In the genomic region with DNA sequence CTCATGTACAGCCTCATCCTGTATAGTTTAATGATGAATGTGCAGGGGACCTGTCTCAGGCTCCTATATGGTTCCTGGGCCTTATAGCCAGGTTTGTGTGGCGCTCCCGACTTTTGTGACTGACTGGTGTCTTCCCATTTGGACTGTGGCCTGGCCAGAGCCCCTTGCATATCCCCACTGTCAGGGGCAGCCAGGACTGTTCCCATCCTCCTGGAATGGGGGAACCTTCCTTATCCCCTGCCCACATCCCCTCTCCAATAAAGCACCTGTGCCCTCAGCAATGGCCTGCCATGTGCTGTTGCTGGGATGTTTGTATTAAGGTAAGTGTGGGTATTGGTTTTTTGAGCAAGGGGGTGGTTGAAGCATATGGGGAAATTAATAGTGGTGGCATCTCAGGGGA, we compare ENCODE assay signal across 19 cellular contexts. TPM values are rescaled to one million over a fixed set of nuclear protein-coding genes. Genes with fewer than 3 reads are reported as not detected.
DNase-seq lines count a peak whose midpoint lies in the region; ATAC-seq and TF ChIP-seq lines count a peak whose summit lies in the region.
"Had no signal": no experiment of that assay in that cellular context is flagged by ENCODE, and none has a peak within 500 bp of the region (broad histone marks: within the 10 kb centered on the region; RNA-seq: fewer than 3 reads in every experiment).

No MANE protein-coding gene starts in this region.

- H3K4me1 ChIP-seq in A673 (ENCODE audit: insufficient read depth, low read length, poor library complexity, severe bottlenecking) = peaks cover 9% of the 10 kb centered on the region
- peaks cover 16% of the 10 kb centered on the region for H3K4me1 ChIP-seq in CD4-positive, alpha-beta memory T cell (ENCODE audit: insufficient read depth, low read length)

- H3K36me3 Mint-ChIP-seq in CD4-positive, alpha-beta memory T cell = peaks cover 21 to 34% of the 10 kb centered on the region in 2 donors
- H3K36me3 Mint-ChIP-seq in activated T-helper 1 cell treated with anti-CD3 and anti-CD28 coated beads, Interleukin-12 subunit alpha, Interleukin-12 subunit beta, Interleukin-2, Interleukin-4 antibody, amounts not matched to agents 30 ng/mL and 10 ng/mL and 1 ng/mL, durations not matched to agents 14 hours and 24 hours and 36 hours (ENCODE audit: low read depth) = peaks cover 35% of the 10 kb centered on the region
- peaks cover 53% of the 10 kb centered on the region for H3K36me3 Mint-ChIP-seq in nephron (ENCODE audit: low read depth)
- H3K36me3 Mint-ChIP-seq in activated T-helper 2 cell treated with anti-CD3 and anti-CD28 coated beads, Interferon-gamma antibody, Interleukin-2, Interleukin-4, amounts not matched to agents 10 μg/mL and 5 μg/mL and 100 μg/mL, durations not matched to agents 14 hours and 24 hours and 36 hours (ENCODE audit: low read depth) = peaks cover 52% of the 10 kb centered on the region

- DNase-seq in A673 (ENCODE audit: low spot score) = no peak
- DNase-seq in CD4-positive, alpha-beta memory T cell = no peak
- no peak for DNase-seq in activated T-helper 1 cell treated with anti-CD3 and anti-CD28 coated beads, Interleukin-12 subunit alpha, Interleukin-12 subunit beta, Interleukin-2, Interleukin-4 antibody, amounts not matched to agents 30 ng/mL and 10 ng/mL and 1 ng/mL, durations not matched to agents 14 hours and 24 hours and 36 hours (ENCODE audit: low spot score)
- no peak for DNase-seq in NCI-H128 (lab: John Stamatoyannopoulos, UW; ENCODE audit: unreplicated experiment)
- no peak for DNase-seq in activated T-helper 2 cell treated with anti-CD3 and anti-CD28 coated beads, Interferon-gamma antibody, Interleukin-2, Interleukin-4, amounts not matched to agents 10 μg/mL and 5 μg/mL and 100 μg/mL, durations not matched to agents 14 hours and 24 hours and 36 hours (ENCODE audit: low spot score)
- DNase-seq in NCI-H1436 (lab: John Stamatoyannopoulos, UW) = no peak
- DNase-seq: ACHN, AML-193, DND-41, H9, MV-4-11, NCI-H1417 treated with DMSO at 0.1 percent for 48 hours, NCI-H2029, NCI-H2171 treated with DMSO at 0.1 percent for 48 hours, NCI-H446 treated with DMSO at 0.1 percent for 48 hours, NCI-H748 treated with DMSO at 0.1 percent for 48 hours, PC-9 had no signal

- CTCF ChIA-PET in A673 (lab: Charles Lee) = no interaction called here
- CTCF ChIA-PET in CD4-positive, alpha-beta memory T cell (lab: Charles Lee; ENCODE audit: partially characterized antibody) = interaction anchor here (1.7 to 13.4 kb wide), 2 partner anchors 37 to 132 kb away, joined by 5 to 187 read pairs; no protein-coding TSS in a partner anchor

- intact Hi-C loops in A673 (cut with micrococcal nuclease; ENCODE audit: unreplicated experiment) = no loop called here
- intact Hi-C loops in CD4-positive, alpha-beta memory T cell (cut with micrococcal nuclease) = no loop called here
- intact Hi-C loops in activated T-helper 1 cell treated with anti-CD3 and anti-CD28 coated beads, Interleukin-12 subunit alpha, Interleukin-12 subunit beta, Interleukin-2, Interleukin-4 antibody, amounts not matched to agents 30 ng/mL and 10 ng/mL and 1 ng/mL, durations not matched to agents 14 hours and 24 hours and 36 hours (cut with micrococcal nuclease) = no loop called here
- intact Hi-C loops in activated T-helper 2 cell treated with anti-CD3 and anti-CD28 coated beads, Interferon-gamma antibody, Interleukin-2, Interleukin-4, amounts not matched to agents 10 μg/mL and 5 μg/mL and 100 μg/mL, durations not matched to agents 14 hours and 24 hours and 36 hours (cut with micrococcal nuclease) = no loop called here

- H3K4me1 Mint-ChIP-seq in CD4-positive, alpha-beta memory T cell = peaks cover 12 to 34% (median 20%) of the 10 kb centered on the region in 4 donors
- peaks cover 19% of the 10 kb centered on the region for H3K4me1 Mint-ChIP-seq in activated T-helper 1 cell treated with anti-CD3 and anti-CD28 coated beads, Interleukin-12 subunit alpha, Interleukin-12 subunit beta, Interleukin-2, Interleukin-4 antibody, amounts not matched to agents 30 ng/mL and 10 ng/mL and 1 ng/mL, durations not matched to agents 14 hours and 24 hours and 36 hours (ENCODE audit: low read depth)
- H3K4me1 Mint-ChIP-seq in nephron = peaks cover 20% of the 10 kb centered on the region
- H3K4me1 Mint-ChIP-seq in activated T-helper 2 cell treated with anti-CD3 and anti-CD28 coated beads, Interferon-gamma antibody, Interleukin-2, Interleukin-4, amounts not matched to agents 10 μg/mL and 5 μg/mL and 100 μg/mL, durations not matched to agents 14 hours and 24 hours and 36 hours (ENCODE audit: low read depth) = peaks cover 16% of the 10 kb centered on the region

- TSS peak; percentile 44 for BruUV-seq in A673 (replicated peaks; lab: Mats Ljungman, UMichigan)

- no peaks in the 10 kb centered on the region for H3K27me3 ChIP-seq in A673 (replicated peaks; ENCODE audit: insufficient read depth, low read depth, low read length, poor library complexity)
- no peaks in the 10 kb centered on the region for H3K27me3 ChIP-seq in CD4-positive, alpha-beta memory T cell (ENCODE audit: insufficient read depth, low read length)

- H3K4me3 Mint-ChIP-seq in CD4-positive, alpha-beta memory T cell = peak overlapping the region in 6 of 8 donors; percentile 12 to 62 (median 34)
- H3K4me3 Mint-ChIP-seq in activated T-helper 1 cell treated with anti-CD3 and anti-CD28 coated beads, Interleukin-12 subunit alpha, Interleukin-12 subunit beta, Interleukin-2, Interleukin-4 antibody, amounts not matched to agents 30 ng/mL and 10 ng/mL and 1 ng/mL, durations not matched to agents 14 hours and 24 hours and 36 hours = peak overlapping the region; percentile 62
- H3K4me3 Mint-ChIP-seq in nephron = peak overlapping the region; percentile 31 to 81 (median 79)
- H3K4me3 Mint-ChIP-seq in activated T-helper 2 cell treated with anti-CD3 and anti-CD28 coated beads, Interferon-gamma antibody, Interleukin-2, Interleukin-4, amounts not matched to agents 10 μg/mL and 5 μg/mL and 100 μg/mL, durations not matched to agents 14 hours and 24 hours and 36 hours (ENCODE audit: low read depth) = no peak overlapping the region

- POLR2A ChIA-PET in A673 (lab: Charles Lee; ENCODE audit: low non-redundant PET) = no interaction called here
- POLR2A ChIA-PET in CD4-positive, alpha-beta memory T cell (lab: Charles Lee; ENCODE audit: partially characterized antibody) = interaction anchor here (1.1 kb wide), 1 partner anchor 15 kb away, joined by 4 read pairs; no protein-coding TSS in a partner anchor

- peak overlapping the region in 3 of 7 donors; percentile 41 to 50 (median 46) for H3K27ac Mint-ChIP-seq in CD4-positive, alpha-beta memory T cell
- H3K27ac Mint-ChIP-seq in activated T-helper 1 cell treated with anti-CD3 and anti-CD28 coated beads, Interleukin-12 subunit alpha, Interleukin-12 subunit beta, Interleukin-2, Interleukin-4 antibody, amounts not matched to agents 30 ng/mL and 10 ng/mL and 1 ng/mL, durations not matched to agents 14 hours and 24 hours and 36 hours = no peak overlapping the region
- H3K27ac Mint-ChIP-seq in nephron = peak overlapping the region in 2 of 3 experiments; percentile 68 to 70
- no peak overlapping the region for H3K27ac Mint-ChIP-seq in activated T-helper 2 cell treated with anti-CD3 and anti-CD28 coated beads, Interferon-gamma antibody, Interleukin-2, Interleukin-4, amounts not matched to agents 10 μg/mL and 5 μg/mL and 100 μg/mL, durations not matched to agents 14 hours and 24 hours and 36 hours

- TF ChIP-seq CTCF in A673 (conservative IDR thresholded peaks at IDR 0.05; ENCODE audit: low read depth, low read length) (no peak), nephron (IDR thresholded peaks at IDR 0.05; ENCODE audit: unreplicated experiment in 3 of 3) (no peak)

- H3K9me3 Mint-ChIP-seq in CD4-positive, alpha-beta memory T cell = peaks cover 0 to 5% (median 0%) of the 10 kb centered on the region in 8 donors
- H3K9me3 Mint-ChIP-seq in activated T-helper 1 cell treated with anti-CD3 and anti-CD28 coated beads, Interleukin-12 subunit alpha, Interleukin-12 subunit beta, Interleukin-2, Interleukin-4 antibody, amounts not matched to agents 30 ng/mL and 10 ng/mL and 1 ng/mL, durations not matched to agents 14 hours and 24 hours and 36 hours = no peaks in the 10 kb centered on the region
- H3K9me3 Mint-ChIP-seq in nephron = no peaks in the 10 kb centered on the region
- H3K9me3 Mint-ChIP-seq in activated T-helper 2 cell treated with anti-CD3 and anti-CD28 coated beads, Interferon-gamma antibody, Interleukin-2, Interleukin-4, amounts not matched to agents 10 μg/mL and 5 μg/mL and 100 μg/mL, durations not matched to agents 14 hours and 24 hours and 36 hours = no peaks in the 10 kb centered on the region

- peaks cover 53% of the 10 kb centered on the region for H3K36me3 ChIP-seq in A673 (ENCODE audit: insufficient read depth, low read length, poor library complexity, severe bottlenecking)
- peaks cover 13% of the 10 kb centered on the region for H3K36me3 ChIP-seq in CD4-positive, alpha-beta memory T cell (ENCODE audit: insufficient read depth, low read length)

- no peaks in the 10 kb centered on the region for H3K27me3 Mint-ChIP-seq in CD4-positive, alpha-beta memory T cell
- H3K27me3 Mint-ChIP-seq in activated T-helper 1 cell treated with anti-CD3 and anti-CD28 coated beads, Interleukin-12 subunit alpha, Interleukin-12 subunit beta, Interleukin-2, Interleukin-4 antibody, amounts not matched to agents 30 ng/mL and 10 ng/mL and 1 ng/mL, durations not matched to agents 14 hours and 24 hours and 36 hours (ENCODE audit: insufficient read depth) = no peaks in the 10 kb centered on the region
- peaks cover 20% of the 10 kb centered on the region for H3K27me3 Mint-ChIP-seq in nephron (ENCODE audit: low read depth)
- H3K27me3 Mint-ChIP-seq in activated T-helper 2 cell treated with anti-CD3 and anti-CD28 coated beads, Interferon-gamma antibody, Interleukin-2, Interleukin-4, amounts not matched to agents 10 μg/mL and 5 μg/mL and 100 μg/mL, durations not matched to agents 14 hours and 24 hours and 36 hours (ENCODE audit: low read depth) = no peaks in the 10 kb centered on the region

- H3K27ac ChIP-seq in A673 (ENCODE audit: low read depth, low read length, poor library complexity, severe bottlenecking) = no peak overlapping the region
- no peak overlapping the region for H3K27ac ChIP-seq in CD4-positive, alpha-beta memory T cell (ENCODE audit: low read depth, low read length)
- H3K27ac ChIP-seq: PC-9 had no signal

- H3K4me3 ChIP-seq in A673 (ENCODE audit: low read depth, low read length, poor library complexity, severe bottlenecking) = no peak overlapping the region
- H3K4me3 ChIP-seq in CD4-positive, alpha-beta memory T cell (ENCODE audit: low read length in 2 of 2) = no peak overlapping the region
- H3K4me3 ChIP-seq: PC-9 had no signal

- ATAC-seq in HG03280 (IDR thresholded peaks at IDR 0.05; ENCODE audit: unreplicated experiment) = no peak

- no peaks in the 10 kb centered on the region for H3K9me3 ChIP-seq in A673 (ENCODE audit: low read depth, low read length, poor library complexity, severe bottlenecking)
- H3K9me3 ChIP-seq in CD4-positive, alpha-beta memory T cell (ENCODE audit: control insufficient read depth in 1 of 2, low read length in 2 of 2) = no peaks in the 10 kb centered on the region

RNA-seq across cellular contexts. Expression of a gene that starts 2.6 kb away (rescaled TPM):
- total RNA-seq in A673 (2021) = 11.5 and 13.8 TPM in 2 replicates
- 10 to 100 TPM; 10.0 to 10.4 TPM for total RNA-seq in CD4-positive, alpha-beta memory T cell
- 10 to 100 TPM; 10.0 to 11.8 TPM for polyA plus RNA-seq in CD4-positive, alpha-beta memory T cell
- total RNA-seq in activated T-helper 1 cell treated with anti-CD3 and anti-CD28 coated beads, Interleukin-12 subunit alpha, Interleukin-12 subunit beta, Interleukin-2, Interleukin-4 antibody, amounts not matched to agents 30 ng/mL and 10 ng/mL and 1 ng/mL, durations not matched to agents 14 hours and 24 hours and 36 hours = 6.2 TPM in 2 replicates
- total RNA-seq in activated T-helper 2 cell treated with anti-CD3 and anti-CD28 coated beads, Interferon-gamma antibody, Interleukin-2, Interleukin-4, amounts not matched to agents 10 μg/mL and 5 μg/mL and 100 μg/mL, durations not matched to agents 14 hours and 24 hours and 36 hours = 5.0 and 5.1 TPM in 2 replicates

RNA-seq across cellular contexts. Expression of a gene that starts 11.5 kb away (rescaled TPM):
- total RNA-seq in A673 (2021) = 7.7 and 10.8 TPM in 2 replicates
- 100 to 1,000 TPM; 161 to 173 TPM for total RNA-seq in CD4-positive, alpha-beta memory T cell
- polyA plus RNA-seq in CD4-positive, alpha-beta memory T cell = 100 to 1,000 TPM; 221 to 285 TPM
- total RNA-seq in activated T-helper 1 cell treated with anti-CD3 and anti-CD28 coated beads, Interleukin-12 subunit alpha, Interleukin-12 subunit beta, Interleukin-2, Interleukin-4 antibody, amounts not matched to agents 30 ng/mL and 10 ng/mL and 1 ng/mL, durations not matched to agents 14 hours and 24 hours and 36 hours = 29.0 TPM in 2 replicates
- 35.0 and 38.3 TPM in 2 replicates for total RNA-seq in activated T-helper 2 cell treated with anti-CD3 and anti-CD28 coated beads, Interferon-gamma antibody, Interleukin-2, Interleukin-4, amounts not matched to agents 10 μg/mL and 5 μg/mL and 100 μg/mL, durations not matched to agents 14 hours and 24 hours and 36 hours

RNA-seq across cellular contexts. Expression of a gene that starts 11.5 kb away (rescaled TPM):
- 8.3 and 13.8 TPM in 2 replicates for total RNA-seq in A673 (2021)
- total RNA-seq in CD4-positive, alpha-beta memory T cell = 10 to 100 TPM; 69.9 to 76.2 TPM
- 10 to 100 TPM; 19.2 to 26.5 TPM for polyA plus RNA-seq in CD4-positive, alpha-beta memory T cell
- total RNA-seq in activated T-helper 1 cell treated with anti-CD3 and anti-CD28 coated beads, Interleukin-12 subunit alpha, Interleukin-12 subunit beta, Interleukin-2, Interleukin-4 antibody, amounts not matched to agents 30 ng/mL and 10 ng/mL and 1 ng/mL, durations not matched to agents 14 hours and 24 hours and 36 hours = 19.3 and 22.4 TPM in 2 replicates
- 26.4 and 26.7 TPM in 2 replicates for total RNA-seq in activated T-helper 2 cell treated with anti-CD3 and anti-CD28 coated beads, Interferon-gamma antibody, Interleukin-2, Interleukin-4, amounts not matched to agents 10 μg/mL and 5 μg/mL and 100 μg/mL, durations not matched to agents 14 hours and 24 hours and 36 hours

RNA-seq across cellular contexts. Expression of a gene that starts 16.3 kb away (rescaled TPM):
- 13.9 and 20.2 TPM in 2 replicates for total RNA-seq in A673 (2021)
- 10 to 100 TPM; 93.6 to 98.7 TPM for total RNA-seq in CD4-positive, alpha-beta memory T cell
- under 1 TPM in 1 of 2 donors, not detected in 1; 0.37 TPM for polyA plus RNA-seq in CD4-positive, alpha-beta memory T cell
- 30.3 and 36.8 TPM in 2 replicates for total RNA-seq in activated T-helper 1 cell treated with anti-CD3 and anti-CD28 coated beads, Interleukin-12 subunit alpha, Interleukin-12 subunit beta, Interleukin-2, Interleukin-4 antibody, amounts not matched to agents 30 ng/mL and 10 ng/mL and 1 ng/mL, durations not matched to agents 14 hours and 24 hours and 36 hours
- 33.4 and 33.9 TPM in 2 replicates for total RNA-seq in activated T-helper 2 cell treated with anti-CD3 and anti-CD28 coated beads, Interferon-gamma antibody, Interleukin-2, Interleukin-4, amounts not matched to agents 10 μg/mL and 5 μg/mL and 100 μg/mL, durations not matched to agents 14 hours and 24 hours and 36 hours

RNA-seq across cellular contexts. Expression of a gene that starts 22.1 kb away (rescaled TPM):
- total RNA-seq in A673 (2021) = 15.3 and 16.4 TPM in 2 replicates
- 10 to 100 TPM in 1 of 2 experiments, 1 to 10 TPM in 1; 9.6 to 12.5 TPM for total RNA-seq in CD4-positive, alpha-beta memory T cell
- polyA plus RNA-seq in CD4-positive, alpha-beta memory T cell = 1 to 10 TPM; 1.3 to 1.7 TPM
- 19.0 and 22.9 TPM in 2 replicates for total RNA-seq in activated T-helper 1 cell treated with anti-CD3 and anti-CD28 coated beads, Interleukin-12 subunit alpha, Interleukin-12 subunit beta, Interleukin-2, Interleukin-4 antibody, amounts not matched to agents 30 ng/mL and 10 ng/mL and 1 ng/mL, durations not matched to agents 14 hours and 24 hours and 36 hours
- total RNA-seq in activated T-helper 2 cell treated with anti-CD3 and anti-CD28 coated beads, Interferon-gamma antibody, Interleukin-2, Interleukin-4, amounts not matched to agents 10 μg/mL and 5 μg/mL and 100 μg/mL, durations not matched to agents 14 hours and 24 hours and 36 hours = 27.3 and 30.1 TPM in 2 replicates

Comparison
In these comparisons a context has a peak if more than half of its experiments do, and no peak if none do; other contexts are left out.
1. H3K27ac Mint-ChIP-seq: peak in nephron (2 of 3); none in activated T-helper 1 cell treated with anti-CD3 and anti-CD28 coated beads, Interleukin-12 subunit alpha, Interleukin-12 subunit beta, Interleukin-2, Interleukin-4 antibody, amounts not matched to agents 30 ng/mL and 10 ng/mL and 1 ng/mL, durations not matched to agents 14 hours and 24 hours and 36 hours (single experiment) and activated T-helper 2 cell treated with anti-CD3 and anti-CD28 coated beads, Interferon-gamma antibody, Interleukin-2, Interleukin-4, amounts not matched to agents 10 μg/mL and 5 μg/mL and 100 μg/mL, durations not matched to agents 14 hours and 24 hours and 36 hours (single experiment).